In the genomic region with DNA sequence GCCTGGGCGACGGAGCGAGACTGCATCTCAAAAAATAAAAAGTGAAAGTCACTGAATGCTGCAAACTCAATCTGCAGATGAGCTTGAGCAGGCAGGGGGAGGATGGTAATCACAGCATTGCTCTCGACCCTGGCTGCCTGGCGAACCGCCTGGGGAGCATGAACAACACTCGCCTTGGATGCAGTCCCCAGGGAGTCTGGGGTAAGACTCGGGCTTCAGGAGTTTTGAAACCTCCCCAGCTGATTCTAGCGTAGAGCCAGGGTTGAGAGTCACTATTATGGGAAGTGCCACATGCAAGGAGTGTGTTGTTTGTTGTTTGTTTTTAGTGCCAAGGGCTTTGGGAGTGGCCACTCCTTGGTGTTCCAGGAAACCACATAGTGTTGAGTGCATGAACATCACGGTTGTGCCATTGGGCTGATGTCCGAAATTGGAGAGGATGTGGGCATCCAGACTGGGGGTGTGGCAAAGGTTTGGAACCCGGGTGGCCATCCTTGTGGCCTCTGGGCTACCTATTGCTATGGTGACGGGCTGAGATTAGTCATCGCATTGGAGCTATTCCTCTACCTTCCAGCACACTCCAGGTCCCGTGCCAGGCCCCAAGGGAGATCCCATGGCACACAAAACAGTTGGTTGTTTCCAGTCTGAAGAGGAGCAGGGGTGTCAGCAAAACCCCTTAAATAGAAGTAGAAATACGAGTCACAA, we compare ENCODE assay signal across 8 cellular contexts.
DNase-seq lines count a peak whose midpoint lies in the region; ATAC-seq and TF ChIP-seq lines count a peak whose summit lies in the region.

No MANE protein-coding gene starts in this region.

- H2BK12ac ChIP-seq in H9 (ENCODE audit: insufficient read length, low read depth, low read length): no peak overlapping the region

- WGBS in H9 (ENCODE audit: extremely low coverage, insufficient read length, low lambda C conversion rate): no CpG with 5 or more reads among the region's 16 CpGs

- H3K23me2 ChIP-seq in H9 (ENCODE audit: insufficient read length, low read depth, low read length, poor library complexity, severe bottlenecking): no peaks in the 10 kb centered on the region

- no peak overlapping the region for H4K8ac ChIP-seq in H9 (replicated peaks; ENCODE audit: insufficient read length, low read depth, low read length)

- no peak for TF ChIP-seq CTCF in H9 (conservative IDR thresholded peaks at IDR 0.05)

- no peak overlapping the region for H3K27ac ChIP-seq in H9 (ENCODE audit: insufficient read length, low read depth, low read length)

- H4K5ac ChIP-seq in H9 (ENCODE audit: insufficient read length, low read depth, low read length): no peak overlapping the region

- no peak overlapping the region for H4K91ac ChIP-seq in H9 (ENCODE audit: insufficient read length, low read depth, low read length)

- H3K4me3 Mint-ChIP-seq in stimulated activated naive B cell treated with anti-CD40 and anti-IgM and Interleukin-4, amounts not matched to agents 10 μg/mL and 1 μg/mL and 100 μg/mL, for 72 hours: no peak overlapping the region
- H3K4me3 Mint-ChIP-seq in H9: no peak overlapping the region

- H4K20me1 ChIP-seq in H9 (ENCODE audit: control insufficient read depth, insufficient read depth, insufficient read length): no peaks in the 10 kb centered on the region

- H2BK20ac ChIP-seq in H9 (ENCODE audit: low read depth, low read length, poor library complexity, severe bottlenecking): no peak overlapping the region

- no peak overlapping the region for H3K4ac ChIP-seq in H9 (ENCODE audit: low read depth, low read length)

- H3K9me3 Mint-ChIP-seq in stimulated activated naive B cell treated with anti-CD40 and anti-IgM and Interleukin-4, amounts not matched to agents 10 μg/mL and 1 μg/mL and 100 μg/mL, for 72 hours: no peaks in the 10 kb centered on the region
- no peaks in the 10 kb centered on the region for H3K9me3 Mint-ChIP-seq in H9

- H3K27ac Mint-ChIP-seq in stimulated activated naive B cell treated with anti-CD40 and anti-IgM and Interleukin-4, amounts not matched to agents 10 μg/mL and 1 μg/mL and 100 μg/mL, for 72 hours: peak overlapping the region; percentile 91
- H3K27ac Mint-ChIP-seq in H9: no peak overlapping the region; a peak in 1 of 7 replicates

- H3K27me3 Mint-ChIP-seq in stimulated activated naive B cell treated with anti-CD40 and anti-IgM and Interleukin-4, amounts not matched to agents 10 μg/mL and 1 μg/mL and 100 μg/mL, for 72 hours: no peaks in the 10 kb centered on the region
- H3K27me3 Mint-ChIP-seq in H9 (ENCODE audit: low read depth): peaks cover 9% of the 10 kb centered on the region

- no peak overlapping the region for H3K4me2 ChIP-seq in H9 (ENCODE audit: insufficient read depth, insufficient read length, low read length)

- no peak overlapping the region for H2BK5ac ChIP-seq in H9 (ENCODE audit: insufficient read length, low read length)

- no peaks in the 10 kb centered on the region for H3K27me3 ChIP-seq in H9 (ENCODE audit: insufficient read depth, low read length)

- peaks cover 26 to 52% of the 10 kb centered on the region in 2 donors for H3K36me3 Mint-ChIP-seq in stimulated activated naive B cell treated with anti-CD40 and anti-IgM and Interleukin-4, amounts not matched to agents 10 μg/mL and 1 μg/mL and 100 μg/mL, for 72 hours
- H3K36me3 Mint-ChIP-seq in H9 (ENCODE audit: insufficient read depth in 1 of 3, low read depth in 3 of 3): no peaks in the 10 kb centered on the region; a peak in 1 of 7 replicates

- no peak overlapping the region for H3K23ac ChIP-seq in H9 (ENCODE audit: insufficient read length, low read depth, low read length)

- in situ Hi-C loops in SK-MEL-5 (cut with HindIII; ENCODE audit: low pct_unique_long_range_greater_than_20kb, low sequenced_read_pairs): no loop called here

- no peak overlapping the region for H2BK120ac ChIP-seq in H9 (ENCODE audit: low read depth, low read length, poor library complexity, severe bottlenecking)

- H3K79me1 ChIP-seq in H9 (ENCODE audit: insufficient read depth, low read depth, low read length, poor library complexity, severe bottlenecking): no peaks in the 10 kb centered on the region

- H2AK5ac ChIP-seq in H9 (ENCODE audit: insufficient read length, low read length): no peak overlapping the region

- H3K14ac ChIP-seq in H9 (ENCODE audit: insufficient read depth, low read length): no peak overlapping the region

- ATAC-seq in GM18868 (IDR thresholded peaks at IDR 0.05; ENCODE audit: unreplicated experiment) (peak; percentile 57), GM21367 (IDR thresholded peaks at IDR 0.05; ENCODE audit: unreplicated experiment) (no peak)
- peak; percentile 43 to 58 for ATAC-seq in stimulated activated naive B cell treated with anti-CD40 and anti-IgM and Interleukin-4, amounts not matched to agents 10 μg/mL and 1 μg/mL and 100 μg/mL, for 72 hours (replicated peaks)

- H2AFZ ChIP-seq in H9 (ENCODE audit: low read length): no peak overlapping the region

- no peak overlapping the region for H3K56ac ChIP-seq in H9 (ENCODE audit: insufficient read length, low read depth, low read length)

- no peak overlapping the region for H3T11ph ChIP-seq in H9 (ENCODE audit: low read length)

- H3K4me1 ChIP-seq in H9 (ENCODE audit: insufficient read depth, low read length): no peaks in the 10 kb centered on the region

- H3K18ac ChIP-seq in H9 (ENCODE audit: insufficient read length, low read depth, low read length): no peak overlapping the region

- no peaks in the 10 kb centered on the region for H3K79me2 ChIP-seq in H9 (ENCODE audit: insufficient read depth, low read length)

- H3K9ac ChIP-seq in H9 (ENCODE audit: extremely low read depth, insufficient read length, low read length): no peak overlapping the region

- no peak overlapping the region for H2BK15ac ChIP-seq in H9 (ENCODE audit: low read depth, low read length)

- no peaks in the 10 kb centered on the region for H3K9me3 ChIP-seq in H9 (ENCODE audit: control insufficient read depth, low read depth, low read length)

- DNase-seq in SK-MEL-5 (ENCODE audit: low read depth, low spot score): peak; percentile 79
- DNase-seq in germinal center (ENCODE audit: low spot score): peak; percentile 50
- DNase-seq in stimulated activated naive B cell treated with anti-CD40 and anti-IgM and Interleukin-4, amounts not matched to agents 10 μg/mL and 1 μg/mL and 100 μg/mL, for 72 hours: no peak
- no peak for DNase-seq in activated gamma-delta T cell (lab: John Stamatoyannopoulos, UW)
- no peak for DNase-seq in H9
- no peak for DNase-seq in activated CD4-positive, alpha-beta T cell treated with anti-CD3 and anti-CD28 coated beads, Interleukin-2, amount 50 U/mL, for 48 hours

- H3K4me1 Mint-ChIP-seq in stimulated activated naive B cell treated with anti-CD40 and anti-IgM and Interleukin-4, amounts not matched to agents 10 μg/mL and 1 μg/mL and 100 μg/mL, for 72 hours: peaks cover 27 to 35% of the 10 kb centered on the region in 2 donors
- peaks cover 28 to 42% of the 10 kb centered on the region in 2 experiments for H3K4me1 Mint-ChIP-seq in H9

Comparison
In these comparisons a context has a peak if more than half of its experiments do, and no peak if none do; other contexts are left out.
1. DNase-seq: peak in SK-MEL-5 (single experiment) and germinal center (single experiment); none in stimulated activated naive B cell treated with anti-CD40 and anti-IgM and Interleukin-4, amounts not matched to agents 10 μg/mL and 1 μg/mL and 100 μg/mL, for 72 hours (single experiment), activated gamma-delta T cell (single experiment), H9 (single experiment) and activated CD4-positive, alpha-beta T cell treated with anti-CD3 and anti-CD28 coated beads, Interleukin-2, amount 50 U/mL, for 48 hours (0 of 2).